In genomic region chr1:84687703-84688460, GRCh38 we compare ENCODE assay signal across 14 cellular contexts. TPM values are rescaled to one million over a fixed set of nuclear protein-coding genes. Genes with fewer than 3 reads are reported as not detected.
A peak's percentile ranks its signal among the peaks of the same experiment; 100 is the strongest.
DNase-seq lines count a peak whose midpoint lies in the region; ATAC-seq, FAIRE-seq and TF ChIP-seq lines count a peak whose summit lies in the region.
"Had no signal": no experiment of that assay in that cellular context is flagged by ENCODE, and none has a peak within 500 bp of the region (broad histone marks: within the 10 kb centered on the region; RNA-seq: fewer than 3 reads in every experiment).

No MANE protein-coding gene starts in this region.

- peaks cover 19% of the 10 kb centered on the region; the same call in 2 of the 3 replicates for H3K4me1 ChIP-seq in A549
- H3K4me1 ChIP-seq in OCI-LY1 (ENCODE audit: insufficient read depth, low read length, severe bottlenecking) = peaks cover 56% of the 10 kb centered on the region
- H3K4me1 ChIP-seq: BE2C had no signal

- no peak overlapping the region for H2AFZ ChIP-seq in OCI-LY1 (ENCODE audit: low read length)

- TF ChIP-seq EP300 in A549 (IDR thresholded peaks at IDR 0.05) = no peak

- POLR2A ChIA-PET in A549 (lab: Yijun Ruan, JAX) (interaction anchor here (0.6 to 1.0 kb wide), 2 partner anchors 181 to 512 kb away, joined by 3 read pairs; partner anchors contain the start of gene GNG5), T-cell (lab: Charles Lee) (interaction anchor here (0.5 to 0.6 kb wide), 2 partner anchors 110 to 309 kb away, joined by 3 to 4 read pairs; partner anchors contain the start of gene MCOLN2 (in 1 of the 2))

- peaks cover 18% of the 10 kb centered on the region for H3K36me3 ChIP-seq in OCI-LY1 (ENCODE audit: insufficient read depth, low read length)
- H3K36me3 ChIP-seq: BE2C had no signal

- no peaks in the 10 kb centered on the region for H3K27me3 ChIP-seq in OCI-LY1 (ENCODE audit: insufficient read depth, low read length)
- H3K27me3 ChIP-seq: BE2C had no signal

- H3K36me3 Mint-ChIP-seq in T-cell = peaks cover 3% of the 10 kb centered on the region
- peaks cover 14% of the 10 kb centered on the region for H3K36me3 Mint-ChIP-seq in effector memory CD8-positive, alpha-beta T cell (ENCODE audit: insufficient read depth)

- TF ChIP-seq CTCF in A549 (IDR thresholded peaks at IDR 0.05) (no peak), OCI-LY1 (IDR thresholded peaks at IDR 0.05; ENCODE audit: low read length) (no peak), fibroblast of the aortic adventitia (IDR thresholded peaks at IDR 0.05; ENCODE audit: insufficient read depth, low read length) (no peak)

- peaks cover 53 to 54% (median 53%) of the 10 kb centered on the region in 3 donors for H3K4me1 Mint-ChIP-seq in T-cell
- H3K4me1 Mint-ChIP-seq in effector memory CD8-positive, alpha-beta T cell (ENCODE audit: low read depth in 2 of 2) = peaks cover 30 to 32% of the 10 kb centered on the region in 2 donors

- H3F3A ChIP-seq in OCI-LY1 (ENCODE audit: insufficient read depth, low read length) = 0 out of 2 replicates have a peak, but pooled peaks cover 6% of the 10 kb centered on the region

- H3K27ac Mint-ChIP-seq in T-cell = no peak overlapping the region
- H3K27ac Mint-ChIP-seq in effector memory CD8-positive, alpha-beta T cell = no peak overlapping the region

- no peak for TF ChIP-seq RAD21 in A549 (conservative IDR thresholded peaks at IDR 0.05 in 1 of 2, IDR thresholded peaks at IDR 0.05 in 1 of 2)

- H3K9me2 ChIP-seq in OCI-LY1 (ENCODE audit: low read depth, low read length) = no peaks in the 10 kb centered on the region

- H3K79me2 ChIP-seq in OCI-LY1 (ENCODE audit: insufficient read depth, low read length) = peaks cover 69% of the 10 kb centered on the region

- H3K27ac ChIP-seq in A549 (no peak overlapping the region), OCI-LY1 (ENCODE audit: low read depth, low read length, poor library complexity, severe bottlenecking) (peak overlapping the region; percentile 19)

- H3K9ac ChIP-seq in OCI-LY1 (ENCODE audit: low read length) = peak overlapping the region; percentile 93; the same call in 1 of the 2 replicates

- peak overlapping the region in 1 of 3 donors; percentile 99 for H3K4me3 Mint-ChIP-seq in T-cell
- H3K4me3 Mint-ChIP-seq in effector memory CD8-positive, alpha-beta T cell = no peak overlapping the region

- CTCF ChIA-PET in A549 (lab: Yijun Ruan, JAX) (interaction anchor here (1.1 kb wide), 1 partner anchor 19 kb away, joined by 3 read pairs; no protein-coding TSS in a partner anchor), T-cell (lab: Charles Lee) (interaction anchor here in 1 of 2 donors (1.2 to 1.5 kb wide), 3 partner anchors 13 to 38 kb away, joined by 3 to 4 read pairs (median 4); no protein-coding TSS in a partner anchor)

- H3K9me3 ChIP-seq in A549 (no peaks in the 10 kb centered on the region), OCI-LY1 (ENCODE audit: low read length) (no peaks in the 10 kb centered on the region)
- H3K9me3 ChIP-seq: BE2C had no signal

- H3K27me3 Mint-ChIP-seq in T-cell = no peaks in the 10 kb centered on the region
- no peaks in the 10 kb centered on the region for H3K27me3 Mint-ChIP-seq in effector memory CD8-positive, alpha-beta T cell

- ATAC-seq in A549 = no peak
- ATAC-seq in T-cell (replicated peaks in 1 of 4) = no peak
- ATAC-seq in effector memory CD8-positive, alpha-beta T cell (replicated peaks) = no peak

- 86% methylated on average over 5 of the region's 5 CpGs for WGBS in A549 (ENCODE audit: missing lambda C conversion rate)

- no peaks in the 10 kb centered on the region for H4K20me1 ChIP-seq in OCI-LY1 (ENCODE audit: insufficient read depth, low read length)

- TF ChIP-seq POLR2A in A549 (IDR thresholded peaks at IDR 0.05; ENCODE audit: low read length) = no peak

- no peak for FAIRE-seq in A549 (lab: Jason Lieb, UNC)

- H3K4me2 ChIP-seq in A549 (peak overlapping the region; percentile 92), OCI-LY1 (ENCODE audit: low read length) (peak overlapping the region; percentile 88)

- H3K9me3 Mint-ChIP-seq in T-cell = no peaks in the 10 kb centered on the region
- no peaks in the 10 kb centered on the region for H3K9me3 Mint-ChIP-seq in effector memory CD8-positive, alpha-beta T cell

- DNase-seq in A549 (ENCODE audit: low read depth in 1 of 2, low spot score in 1 of 2) (no peak), ELR (ENCODE audit: low read depth) (peak; percentile 36), fibroblast of the aortic adventitia (ENCODE audit: low read depth) (peak; percentile 31), iPS-NIHi11 (ENCODE audit: low spot score) (no peak), T-cell (no peak)
- no peak for DNase-seq in stimulated activated naive CD4-positive, alpha-beta T cell treated with Interleukin-2 at 50 U/mL for 16 hours (lab: John Stamatoyannopoulos, UW)
- DNase-seq in effector memory CD8-positive, alpha-beta T cell = no peak
- DNase-seq: anterior cingulate cortex; BE2C; effector CD4-positive, alpha-beta T cell; mammary epithelial cell; posterior cingulate gyrus; stimulated activated naive CD4-positive, alpha-beta T cell had no signal

- H3K4me3 ChIP-seq in A549 (no peak overlapping the region), OCI-LY1 (ENCODE audit: low read depth, low read length, poor library complexity, severe bottlenecking) (peak overlapping the region; percentile 75), fibroblast of the aortic adventitia (ENCODE audit: low read depth, low read length) (no peak overlapping the region)

TF ChIP-seq in A549, 52 proteins besides CTCF, POLR2A, EP300 and RAD21:
- TF ChIP-seq HOXB5 (CRISPR knock-in tag; IDR thresholded peaks at IDR 0.05) (no peak), JUNB (IDR thresholded peaks at IDR 0.05) (no peak)

RNA-seq across cellular contexts. Expression of gene SSX2IP, which starts 2.4 kb away (rescaled TPM):
- polyA plus RNA-seq in A549 (2011; rRNA removed) = 14.7 and 20.6 TPM in 2 replicates
- polyA plus RNA-seq in A549 (2012; cell fraction: cytosol; rRNA removed) = 3.0 and 3.1 TPM in 2 replicates
- 1.7 and 2.4 TPM in 2 replicates for polyA plus RNA-seq in A549 (2012; cell fraction: nucleus; rRNA removed)
- polyA plus RNA-seq in A549 (2017; fragmentation: RNase III; extraction: RNeasy Plus Mini Kit Qiagen cat#74134 plus additional on column Dnase treatment) = 13.7 to 15.2 TPM (median 14.8 TPM) in 3 replicates
- polyA minus RNA-seq in A549 (2011; rRNA and poly(A)+ RNA removed) = 3.7 and 4.5 TPM in 2 replicates
- 34.9 and 40.3 TPM in 2 replicates for total RNA-seq in fibroblast of the aortic adventitia (ENCODE audit: low replicate concordance)
- 10 to 100 TPM in 1 of 5 donors, 1 to 10 TPM in 4; 6.2 to 10.9 (median 7.7) TPM for total RNA-seq in T-cell

Comparison
In these comparisons a context has a peak if more than half of its experiments do, and no peak if none do; other contexts are left out.
1. DNase-seq: peak in ELR (single experiment) and fibroblast of the aortic adventitia (single experiment); none in A549 (0 of 2), iPS-NIHi11 (single experiment), T-cell (0 of 34), stimulated activated naive CD4-positive, alpha-beta T cell treated with Interleukin-2 at 50 U/mL for 16 hours (single experiment) and effector memory CD8-positive, alpha-beta T cell (0 of 3).